In the genomic region with DNA sequence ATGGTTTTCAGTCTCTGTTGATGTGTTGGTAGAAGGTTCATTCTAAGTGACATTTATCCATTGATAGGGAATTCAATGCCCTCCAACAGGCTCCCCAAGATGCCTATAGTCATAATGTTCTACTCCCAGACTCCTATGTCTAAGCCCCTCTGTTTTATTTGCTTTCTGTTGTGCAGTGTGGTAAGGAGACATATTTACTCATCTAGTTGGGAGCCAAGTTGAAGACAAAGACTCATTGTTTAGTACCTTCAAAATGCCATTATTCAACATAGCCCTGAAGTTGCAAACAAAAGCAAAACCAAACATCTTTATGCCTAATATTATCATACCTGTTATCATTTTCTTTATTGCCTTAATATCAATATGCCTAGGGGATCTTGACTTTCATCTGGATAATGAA, we compare ENCODE assay signal across 16 cellular contexts.
DNase-seq lines count a peak whose midpoint lies in the region; ATAC-seq, FAIRE-seq and TF ChIP-seq lines count a peak whose summit lies in the region.
"Had no signal": no experiment of that assay in that cellular context is flagged by ENCODE, and none has a peak within 500 bp of the region (broad histone marks: within the 10 kb centered on the region; RNA-seq: fewer than 3 reads in every experiment).

No MANE protein-coding gene starts in this region.

- H3K4me2 ChIP-seq in HepG2 (ENCODE audit: low read depth, low read length) = no peak overlapping the region
- H3K4me2 ChIP-seq: A549, BLaER1 had no signal

- no peaks in the 10 kb centered on the region for H4K20me1 ChIP-seq in HepG2 (ENCODE audit: insufficient read depth, low read length)
- H4K20me1 ChIP-seq: BLaER1 had no signal

- intact Hi-C loops in HepG2 (cut with micrococcal nuclease; ENCODE audit: unreplicated experiment) = no loop called here
- intact Hi-C loops in right lobe of liver (cut with DNase I) = no loop called here

- no peaks in the 10 kb centered on the region for H3K79me2 ChIP-seq in HepG2 (ENCODE audit: insufficient read depth, low read length)

- no peak overlapping the region for H2AFZ ChIP-seq in HepG2 (ENCODE audit: low read length)

- peaks cover 18% of the 10 kb centered on the region for H3K9me3 ChIP-seq in HepG2 (ENCODE audit: low read length)
- H3K9me3 ChIP-seq in right lobe of liver = no peaks in the 10 kb centered on the region
- H3K9me3 ChIP-seq in SJCRH30 (replicated peaks) = no peaks in the 10 kb centered on the region
- H3K9me3 ChIP-seq: A549, BLaER1 had no signal

- no peak for FAIRE-seq in HepG2 (lab: Jason Lieb, UNC)
- FAIRE-seq: A549, GM12878, GM19239, H1 had no signal

- ATAC-seq in HepG2 (no peak; the same call in 2 of the 3 replicates), right lobe of liver (no peak), GM18519 (IDR thresholded peaks at IDR 0.05; ENCODE audit: low FRiP score, unreplicated experiment) (no peak)
- ATAC-seq: A549, GM12878 had no signal

- CTCF ChIA-PET in HepG2 (lab: Yijun Ruan, JAX; ENCODE audit: low intra/inter-chr PET ratio, low total read pairs) = no interaction called here

- no peak for TF ChIP-seq CTCF in HepG2 (CRISPR knock-in tag; IDR thresholded peaks at IDR 0.05)
- no peak for TF ChIP-seq CTCF in right lobe of liver (IDR thresholded peaks at IDR 0.05)

- DNase-seq in HepG2 (ENCODE audit: low spot score) = peak; percentile 10
- no peak for DNase-seq in right lobe of liver
- DNase-seq in NCI-H526 (lab: John Stamatoyannopoulos, UW) = peak; percentile 48 to 79
- DNase-seq in SK-MEL-5 (ENCODE audit: low read depth, low spot score) = peak; percentile 67
- DNase-seq in SJCRH30 = no peak
- no peak for DNase-seq in hepatic stellate cell (ENCODE audit: low spot score)
- DNase-seq: CD4-positive, alpha-beta memory T cell; DND-41; EL; H9 had no signal

- in situ Hi-C loops in HepG2 (cut with HindIII; ENCODE audit: extremely low pct_ligation_motif_present, low pct_unique_long_range_greater_than_20kb) (no loop called here), SK-MEL-5 (cut with HindIII; ENCODE audit: low pct_unique_long_range_greater_than_20kb, low sequenced_read_pairs) (no loop called here)

- TF ChIP-seq EP300 in HepG2 (IDR thresholded peaks at IDR 0.05; ENCODE audit: low read depth in 2 of 2, low read length in 2 of 2) (no peak), HepG2 (CRISPR knock-in tag; IDR thresholded peaks at IDR 0.05; ENCODE audit: borderline replicate concordance) (no peak)

- H3K4me3 ChIP-seq in HepG2 (replicated peaks in 1 of 3; ENCODE audit: insufficient read depth in 1 of 3, low read depth in 2 of 3, low read length in 3 of 3) = no peak overlapping the region
- H3K4me3 ChIP-seq in right lobe of liver = no peak overlapping the region
- H3K4me3 ChIP-seq in SJCRH30 = no peak overlapping the region
- H3K4me3 ChIP-seq: A549, BLaER1, GM12878 had no signal

- TF ChIP-seq POLR2A in HepG2 (IDR thresholded peaks at IDR 0.05; ENCODE audit: insufficient read depth in 1 of 2, low read depth in 2 of 2, low read length in 2 of 2) = no peak
- TF ChIP-seq POLR2A in right lobe of liver (IDR thresholded peaks at IDR 0.05) = no peak

- POLR2A ChIA-PET in HepG2 (lab: Yijun Ruan, JAX) = no interaction called here

- TF ChIP-seq RAD21 in HepG2 (CRISPR knock-in tag; IDR thresholded peaks at IDR 0.05) = no peak

- H3K27ac ChIP-seq in HepG2 (ENCODE audit: extremely low read length, insufficient read depth, low read length) = no peak overlapping the region
- H3K27ac ChIP-seq in right lobe of liver = no peak overlapping the region
- no peak overlapping the region for H3K27ac ChIP-seq in SJCRH30
- H3K27ac ChIP-seq: A549, BLaER1 had no signal

- no peak overlapping the region for H3K9ac ChIP-seq in HepG2 (ENCODE audit: insufficient read depth, low read depth, low read length)
- H3K9ac ChIP-seq: BLaER1 had no signal

- H3K27me3 ChIP-seq in HepG2 (ENCODE audit: control insufficient read depth in 1 of 2, insufficient read depth in 2 of 2, low read length in 2 of 2) = no peaks in the 10 kb centered on the region
- no peaks in the 10 kb centered on the region for H3K27me3 ChIP-seq in right lobe of liver
- H3K27me3 ChIP-seq in SJCRH30 = no peaks in the 10 kb centered on the region
- H3K27me3 ChIP-seq: BLaER1 had no signal

- no peaks in the 10 kb centered on the region for H3K36me3 ChIP-seq in HepG2 (replicated peaks in 1 of 2; ENCODE audit: control insufficient read depth in 1 of 2, insufficient read depth in 2 of 2, low read length in 2 of 2)
- no peaks in the 10 kb centered on the region for H3K36me3 ChIP-seq in right lobe of liver
- no peaks in the 10 kb centered on the region for H3K36me3 ChIP-seq in SJCRH30
- H3K36me3 ChIP-seq: BLaER1 had no signal

- H3K4me1 ChIP-seq in HepG2 (ENCODE audit: insufficient read depth, low read length) = 0 out of 2 replicates have a peak, but pooled peaks cover 6% of the 10 kb centered on the region
- H3K4me1 ChIP-seq in right lobe of liver = no peaks in the 10 kb centered on the region
- no peaks in the 10 kb centered on the region for H3K4me1 ChIP-seq in SJCRH30
- H3K4me1 ChIP-seq: A549, BLaER1 had no signal

- no TSS peak for BruUV-seq in HepG2 (replicated peaks; lab: Mats Ljungman, UMichigan)

TF ChIP-seq in HepG2, 621 proteins besides CTCF, POLR2A, EP300 and RAD21:
- TF ChIP-seq SOX5 (CRISPR knock-in tag; IDR thresholded peaks at IDR 0.05; ENCODE audit: borderline replicate concordance) = peak; percentile 46; the same call in 1 of the 2 replicates
- peak; percentile 46 for TF ChIP-seq FOXA3 (CRISPR knock-in tag; IDR thresholded peaks at IDR 0.05)
- no peak for TF ChIP-seq TCF7L2 (IDR thresholded peaks at IDR 0.05; ENCODE audit: low read depth, low read length)
- TF ChIP-seq JUN (CRISPR knock-in tag; IDR thresholded peaks at IDR 0.05) = no peak
- no peak for TF ChIP-seq ZNF136 (CRISPR knock-in tag; IDR thresholded peaks at IDR 0.05; ENCODE audit: low read depth)
- TF ChIP-seq TP53 (CRISPR knock-in tag; conservative IDR thresholded peaks at IDR 0.05) = no peak
- no peak for TF ChIP-seq ZNF883 (CRISPR knock-in tag; IDR thresholded peaks at IDR 0.05; ENCODE audit: not compliant biosample characterization)
- TF ChIP-seq ZNF589 (CRISPR knock-in tag; conservative IDR thresholded peaks at IDR 0.05) = no peak
- no peak for TF ChIP-seq ZNF441 (CRISPR knock-in tag; IDR thresholded peaks at IDR 0.05; ENCODE audit: borderline replicate concordance)
- no peak for TF ChIP-seq NONO (IDR thresholded peaks at IDR 0.05)
- no peak for TF ChIP-seq NONO (CRISPR knock-in tag; conservative IDR thresholded peaks at IDR 0.05)
- TF ChIP-seq, protein P1, sequence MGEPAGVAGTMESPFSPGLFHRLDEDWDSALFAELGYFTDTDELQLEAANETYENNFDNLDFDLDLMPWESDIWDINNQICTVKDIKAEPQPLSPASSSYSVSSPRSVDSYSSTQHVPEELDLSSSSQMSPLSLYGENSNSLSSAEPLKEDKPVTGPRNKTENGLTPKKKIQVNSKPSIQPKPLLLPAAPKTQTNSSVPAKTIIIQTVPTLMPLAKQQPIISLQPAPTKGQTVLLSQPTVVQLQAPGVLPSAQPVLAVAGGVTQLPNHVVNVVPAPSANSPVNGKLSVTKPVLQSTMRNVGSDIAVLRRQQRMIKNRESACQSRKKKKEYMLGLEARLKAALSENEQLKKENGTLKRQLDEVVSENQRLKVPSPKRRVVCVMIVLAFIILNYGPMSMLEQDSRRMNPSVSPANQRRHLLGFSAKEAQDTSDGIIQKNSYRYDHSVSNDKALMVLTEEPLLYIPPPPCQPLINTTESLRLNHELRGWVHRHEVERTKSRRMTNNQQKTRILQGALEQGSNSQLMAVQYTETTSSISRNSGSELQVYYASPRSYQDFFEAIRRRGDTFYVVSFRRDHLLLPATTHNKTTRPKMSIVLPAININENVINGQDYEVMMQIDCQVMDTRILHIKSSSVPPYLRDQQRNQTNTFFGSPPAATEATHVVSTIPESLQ (CRISPR knock-in tag; conservative IDR thresholded peaks at IDR 0.05) = no peak
- TF ChIP-seq, protein P2, sequence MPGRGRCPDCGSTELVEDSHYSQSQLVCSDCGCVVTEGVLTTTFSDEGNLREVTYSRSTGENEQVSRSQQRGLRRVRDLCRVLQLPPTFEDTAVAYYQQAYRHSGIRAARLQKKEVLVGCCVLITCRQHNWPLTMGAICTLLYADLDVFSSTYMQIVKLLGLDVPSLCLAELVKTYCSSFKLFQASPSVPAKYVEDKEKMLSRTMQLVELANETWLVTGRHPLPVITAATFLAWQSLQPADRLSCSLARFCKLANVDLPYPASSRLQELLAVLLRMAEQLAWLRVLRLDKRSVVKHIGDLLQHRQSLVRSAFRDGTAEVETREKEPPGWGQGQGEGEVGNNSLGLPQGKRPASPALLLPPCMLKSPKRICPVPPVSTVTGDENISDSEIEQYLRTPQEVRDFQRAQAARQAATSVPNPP (CRISPR knock-in tag; IDR thresholded peaks at IDR 0.05) = no peak
- TF ChIP-seq MED1 (CRISPR knock-in tag; IDR thresholded peaks at IDR 0.05) = no peak
- no peak for TF ChIP-seq SALL2 (CRISPR knock-in tag; IDR thresholded peaks at IDR 0.05)
- no peak for TF ChIP-seq TARDBP (CRISPR knock-in tag; IDR thresholded peaks at IDR 0.05)
- TF ChIP-seq POLR2G (IDR thresholded peaks at IDR 0.05; ENCODE audit: low read depth, low read length) = no peak
- no peak for TF ChIP-seq ZFP90 (CRISPR knock-in tag; IDR thresholded peaks at IDR 0.05; ENCODE audit: borderline replicate concordance)
- no peak for TF ChIP-seq PREB (CRISPR knock-in tag; IDR thresholded peaks at IDR 0.05)
- TF ChIP-seq HNRNPH1 (optimal IDR thresholded peaks at IDR 0.05; ENCODE audit: low read depth, low read length) = no peak
- no peak for TF ChIP-seq POGZ (CRISPR knock-in tag; IDR thresholded peaks at IDR 0.05)
- no peak for TF ChIP-seq SOX13 (IDR thresholded peaks at IDR 0.05)
- TF ChIP-seq SOX13 (CRISPR knock-in tag; conservative IDR thresholded peaks at IDR 0.05 in 1 of 2, IDR thresholded peaks at IDR 0.05 in 1 of 2) = peak in 1 of 2 experiments; percentile 59; a peak in 1 of 4 replicates
- TF ChIP-seq, protein P3, sequence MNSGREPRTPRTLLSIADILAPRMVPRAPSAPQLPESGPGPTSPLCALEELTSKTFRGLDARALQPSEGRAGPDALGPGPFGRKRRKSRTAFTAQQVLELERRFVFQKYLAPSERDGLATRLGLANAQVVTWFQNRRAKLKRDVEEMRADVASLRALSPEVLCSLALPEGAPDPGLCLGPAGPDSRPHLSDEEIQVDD (CRISPR knock-in tag; IDR thresholded peaks at IDR 0.05; ENCODE audit: borderline replicate concordance) = no peak

Comparison
In these comparisons a context has a peak if more than half of its experiments do, and no peak if none do; other contexts are left out.
1. DNase-seq: peak in HepG2 (single experiment), NCI-H526 (2 of 2) and SK-MEL-5 (single experiment); none in right lobe of liver (0 of 3), SJCRH30 (0 of 2) and hepatic stellate cell (single experiment).